Comparison of ENCODE assay signal across 8 cellular contexts in genomic region chr20:52191436-52192295, GRCh38. TPM values are rescaled to one million over a fixed set of nuclear protein-coding genes. Genes with fewer than 3 reads are reported as not detected.
A peak's percentile ranks its signal among the peaks of the same experiment; 100 is the strongest.
DNase-seq lines count a peak whose midpoint lies in the region; ATAC-seq, FAIRE-seq and TF ChIP-seq lines count a peak whose summit lies in the region.

ZFP64 (minus strand) TSS chr20:52191779; CDS start chr20:52191636, 143 bp downstream.

- H3K4me1 ChIP-seq in endothelial cell of umbilical vein (ENCODE audit: control insufficient read depth, extremely low read depth, insufficient read depth, low read length) = peaks cover 12% of the 10 kb centered on the region
- H3K4me1 ChIP-seq in mononuclear cell (ENCODE audit: insufficient read depth, low read length) = peaks cover 21% of the 10 kb centered on the region

- H3K36me3 ChIP-seq in endothelial cell of umbilical vein (ENCODE audit: control insufficient read depth in 2 of 2, extremely low read depth in 1 of 2, insufficient read depth in 2 of 2, low read length in 2 of 2) = no peaks in the 10 kb centered on the region

- H3K4me2 ChIP-seq in endothelial cell of umbilical vein (ENCODE audit: insufficient read depth, low read length) = peak within 1 kb of the TSS; percentile 84

- CTCF ChIA-PET in endothelial cell of umbilical vein (lab: Charles Lee) = interaction anchor here (0.7 to 1.7 kb wide), 8 partner anchors 10 to 122 kb away, joined by 3 to 6 read pairs (median 4); no protein-coding TSS in a partner anchor

- H3K27ac ChIP-seq in endothelial cell of umbilical vein (ENCODE audit: insufficient read depth, low read depth, low read length) = peak within 1 kb of the TSS; percentile 36

- H3K27me3 ChIP-seq in endothelial cell of umbilical vein (ENCODE audit: control insufficient read depth in 2 of 2, insufficient read depth in 2 of 2, low read length in 2 of 2) = no peaks in the 10 kb centered on the region
- no peaks in the 10 kb centered on the region for H3K27me3 ChIP-seq in mononuclear cell (ENCODE audit: insufficient read depth, low read length)

- FAIRE-seq in endothelial cell of umbilical vein (lab: Jason Lieb, UNC) = peak; percentile 75

- DNase-seq in COLO668 (lab: John Stamatoyannopoulos, UW; ENCODE audit: unreplicated experiment) = peak; percentile 90
- DNase-seq in NOMO-1 treated with dmso at 0.1 percent for 144 hours (lab: John Stamatoyannopoulos, UW; ENCODE audit: unreplicated experiment) = peak; percentile 63
- DNase-seq in activated CD8-positive, alpha-beta memory T cell treated with anti-CD3 and anti-CD28 coated beads, Interleukin-2, amount 50 U/mL, for 4 hours = peak; percentile 69
- DNase-seq in endothelial cell of umbilical vein (ENCODE audit: low read depth, low spot score) = peak; percentile 80
- DNase-seq in stimulated activated CD8-positive, alpha-beta memory T cell treated with anti-CD3 and anti-CD28 coated beads, Interleukin-2, amount 100 ng/mL, for 48 hours (ENCODE audit: low read depth in 2 of 2) = peak; percentile 46 to 60

- H3K9ac ChIP-seq in endothelial cell of umbilical vein (replicated peaks; ENCODE audit: extremely low read depth, insufficient read depth, low read length) = peak within 1 kb of the TSS; percentile 64

- no TSS peak for BruUV-seq in endothelial cell of umbilical vein (replicated peaks; lab: Mats Ljungman, UMichigan)

- H3K9me1 ChIP-seq in endothelial cell of umbilical vein (replicated peaks; ENCODE audit: control insufficient read depth, extremely low read depth, insufficient read depth, low read length) = no peaks in the 10 kb centered on the region

- POLR2A ChIA-PET in endothelial cell of umbilical vein (lab: Charles Lee) = no interaction called here

- H3K9me3 ChIP-seq in endothelial cell of umbilical vein (replicated peaks; ENCODE audit: control insufficient read depth, insufficient read depth, low read length) = no peaks in the 10 kb centered on the region
- no peaks in the 10 kb centered on the region for H3K9me3 ChIP-seq in mononuclear cell (ENCODE audit: low read depth, low read length)

- H2AFZ ChIP-seq in endothelial cell of umbilical vein (ENCODE audit: low read depth, low read length) = peak within 1 kb of the TSS; percentile 33

- peaks cover 9% of the 10 kb centered on the region for H3K79me2 ChIP-seq in endothelial cell of umbilical vein (ENCODE audit: control insufficient read depth, insufficient read depth, low read length)

- dilution Hi-C loops in endothelial cell of umbilical vein (cut with MboI; ENCODE audit: extremely low pct_ligation_motif_present, low sequenced_read_pairs) = no loop called here

- intact Hi-C loops in endothelial cell of umbilical vein (cut with micrococcal nuclease) = loop anchor here (1.0 to 2.0 kb wide), 2 partner anchors 63 to 303 kb away; no protein-coding TSS in a partner anchor

- TF ChIP-seq POLR2A in endothelial cell of umbilical vein (IDR thresholded peaks at IDR 0.05; ENCODE audit: low read depth, low read length) = no peak

- ATAC-seq in GM19438 (IDR thresholded peaks at IDR 0.05; ENCODE audit: low read depth, unreplicated experiment) (peak; percentile 71), HG03571 (IDR thresholded peaks at IDR 0.05; ENCODE audit: unreplicated experiment) (peak; percentile 72)

- H3K4me3 ChIP-seq in endothelial cell of umbilical vein (replicated peaks in 1 of 3; ENCODE audit: insufficient read depth in 1 of 3, low read depth in 1 of 3, low read length in 3 of 3) (peak within 1 kb of the TSS; percentile 51 to 83 (median 75)), mononuclear cell (ENCODE audit: low read length) (peak within 1 kb of the TSS; percentile 81)

- peak; percentile 58 to 70 for TF ChIP-seq CTCF in endothelial cell of umbilical vein (IDR thresholded peaks at IDR 0.05; ENCODE audit: extremely low read depth in 1 of 2, insufficient read depth in 1 of 2, low read depth in 1 of 2, low read length in 2 of 2)

- no peaks in the 10 kb centered on the region for H4K20me1 ChIP-seq in endothelial cell of umbilical vein (replicated peaks; ENCODE audit: control insufficient read depth, extremely low read depth, insufficient read depth, low read length)

TF ChIP-seq in endothelial cell of umbilical vein, 7 proteins besides CTCF, POLR2A, EP300 and RAD21:
- no peak for TF ChIP-seq GATA2 (IDR thresholded peaks at IDR 0.05; ENCODE audit: insufficient read depth, insufficient read length, low read depth, low read length)
- peak; percentile 53 for TF ChIP-seq POLR2AphosphoS5 (IDR thresholded peaks at IDR 0.05; ENCODE audit: insufficient read depth, low read depth, low read length)
TF ChIP-seq in endothelial cell of umbilical vein: peak in this region for 1.

RNA-seq across cellular contexts. Expression of gene ZFP64, which starts in this region (rescaled TPM):
- total RNA-seq in endothelial cell of umbilical vein = 31.7 and 34.4 TPM in 2 replicates
- 35.4 and 41.4 TPM in 2 replicates for polyA plus RNA-seq in endothelial cell of umbilical vein
- 31.1 and 34.3 TPM in 2 replicates for polyA plus RNA-seq in endothelial cell of umbilical vein (2011; cell fraction: cytosol; rRNA removed)
- polyA plus RNA-seq in endothelial cell of umbilical vein (2011; cell fraction: nucleus; rRNA removed) = 27.2 and 27.6 TPM in 2 replicates
- 19.2 and 19.5 TPM in 2 replicates for polyA plus RNA-seq in endothelial cell of umbilical vein (2012)
- polyA minus RNA-seq in endothelial cell of umbilical vein = 69.5 and 70.4 TPM in 2 replicates
- polyA minus RNA-seq in endothelial cell of umbilical vein (2011; cell fraction: cytosol; rRNA and poly(A)+ RNA removed) = 15.7 TPM
- 49.2 and 66.0 TPM in 2 replicates for polyA minus RNA-seq in endothelial cell of umbilical vein (2011; cell fraction: nucleus; rRNA and poly(A)+ RNA removed)
- total RNA-seq in mononuclear cell = 2.9 TPM

Comparison
In these comparisons a context has a peak if more than half of its experiments do, and no peak if none do; other contexts are left out.
1. Peak in every context shown above with its lines: DNase-seq, ATAC-seq, H3K4me3 ChIP-seq and H3K27ac ChIP-seq.